ENCODE assay signal across 17 cellular contexts in the genomic region with DNA sequence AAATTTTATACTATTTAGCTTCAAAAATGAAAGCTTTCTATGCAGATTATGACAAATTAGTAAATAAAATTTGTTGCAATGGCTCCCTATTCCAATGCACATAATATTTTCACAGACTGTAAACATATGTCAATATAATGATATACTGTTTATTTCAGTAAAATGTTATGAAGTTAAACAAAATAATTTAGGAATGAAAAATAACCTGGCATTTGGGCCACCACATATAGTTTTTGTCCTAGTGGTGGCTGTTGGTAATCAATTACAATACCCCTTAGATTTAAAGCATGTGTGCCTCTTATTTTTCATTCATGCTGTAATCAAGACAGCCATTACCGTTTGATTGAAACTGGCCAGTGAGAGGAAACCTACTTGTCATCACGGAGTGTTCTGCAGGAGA.
DNase-seq lines count a peak whose midpoint lies in the region; ATAC-seq and TF ChIP-seq lines count a peak whose summit lies in the region.
"Had no signal": no experiment of that assay in that cellular context is flagged by ENCODE, and none has a peak within 500 bp of the region (broad histone marks: within the 10 kb centered on the region; RNA-seq: fewer than 3 reads in every experiment).

No MANE protein-coding gene starts in this region.

- H3K27me3 Mint-ChIP-seq in Calu3 (ENCODE audit: unreplicated experiment) = no peaks in the 10 kb centered on the region
- no peaks in the 10 kb centered on the region for H3K27me3 Mint-ChIP-seq in WTC11 (ENCODE audit: low read depth)
- H3K27me3 Mint-ChIP-seq in glutamatergic neuron (ENCODE audit: unreplicated experiment) = peaks cover 4% of the 10 kb centered on the region
- H3K27me3 Mint-ChIP-seq in progenitor cell of endocrine pancreas = no peaks in the 10 kb centered on the region
- H3K27me3 Mint-ChIP-seq: B cell; CD4-positive, alpha-beta T cell; CD8-positive, alpha-beta memory T cell had no signal

- no peak for DNase-seq in Calu3
- no peak for DNase-seq in WTC11 (ENCODE audit: low spot score)
- DNase-seq in glutamatergic neuron = no peak
- DNase-seq in progenitor cell of endocrine pancreas (ENCODE audit: low spot score, unreplicated experiment) = no peak
- no peak for DNase-seq in posterior vena cava (ENCODE audit: low spot score)
- no peak for DNase-seq in AML-193 (lab: John Stamatoyannopoulos, UW)
- DNase-seq: ACHN; CD4-positive, alpha-beta T cell; CD8-positive, alpha-beta memory T cell; DMS53; DMS79 treated with DMSO at 0.1 percent for 48 hours; GF-D8 had no signal

- H3K4me3 Mint-ChIP-seq in Calu3 (ENCODE audit: low read depth, unreplicated experiment) (no peak overlapping the region), WTC11 (no peak overlapping the region), glutamatergic neuron (ENCODE audit: unreplicated experiment) (no peak overlapping the region), progenitor cell of endocrine pancreas (ENCODE audit: low read depth) (no peak overlapping the region)
- H3K4me3 Mint-ChIP-seq: B cell; CD14-positive monocyte; CD4-positive, alpha-beta T cell; CD8-positive, alpha-beta memory T cell; GM23338 had no signal

- intact Hi-C loops in Calu3 (cut with micrococcal nuclease; ENCODE audit: unreplicated experiment) = no loop called here
- intact Hi-C loops in posterior vena cava (cut with DNase I) = no loop called here

- H3K36me3 Mint-ChIP-seq in Calu3 (ENCODE audit: insufficient read depth, unreplicated experiment) (no peaks in the 10 kb centered on the region), WTC11 (no peaks in the 10 kb centered on the region), glutamatergic neuron (ENCODE audit: unreplicated experiment) (no peaks in the 10 kb centered on the region), progenitor cell of endocrine pancreas (ENCODE audit: insufficient read depth) (no peaks in the 10 kb centered on the region)
- H3K36me3 Mint-ChIP-seq: CD14-positive monocyte; CD8-positive, alpha-beta memory T cell had no signal

- H3K27ac Mint-ChIP-seq in Calu3 (ENCODE audit: unreplicated experiment) (no peak overlapping the region), WTC11 (no peak overlapping the region), glutamatergic neuron (ENCODE audit: unreplicated experiment) (no peak overlapping the region), progenitor cell of endocrine pancreas (no peak overlapping the region)
- H3K27ac Mint-ChIP-seq: B cell; CD14-positive monocyte; CD4-positive, alpha-beta T cell; CD8-positive, alpha-beta memory T cell; GM23338 had no signal

- BruUV-seq in Calu3 (replicated peaks; lab: Mats Ljungman, UMichigan) = no TSS peak

- ATAC-seq in WTC11 (no peak), GM19035 (IDR thresholded peaks at IDR 0.05; ENCODE audit: unreplicated experiment) (no peak), GM21381 (IDR thresholded peaks at IDR 0.05; ENCODE audit: unreplicated experiment) (no peak)
- ATAC-seq: GM23338 had no signal

- H3K9me3 Mint-ChIP-seq in Calu3 (ENCODE audit: low read depth, unreplicated experiment) (no peaks in the 10 kb centered on the region), WTC11 (no peaks in the 10 kb centered on the region), glutamatergic neuron (ENCODE audit: unreplicated experiment) (peaks cover 1% of the 10 kb centered on the region), progenitor cell of endocrine pancreas (ENCODE audit: low read depth) (peaks cover 11% of the 10 kb centered on the region)
- H3K9me3 Mint-ChIP-seq: GM23338 had no signal

- POLR2A ChIA-PET in WTC11 (lab: Charles Lee) = no interaction called here

- TF ChIP-seq CTCF in Calu3 (IDR thresholded peaks at IDR 0.05; ENCODE audit: unreplicated experiment) (peak; percentile 17), WTC11 (IDR thresholded peaks at IDR 0.05) (0 out of 2 replicates have a peak, but pooled peaks have one; percentile 16), glutamatergic neuron (IDR thresholded peaks at IDR 0.05; ENCODE audit: partially characterized antibody, unreplicated experiment) (peak; percentile 47), progenitor cell of endocrine pancreas (IDR thresholded peaks at IDR 0.05; ENCODE audit: unreplicated experiment) (peak; percentile 21)

- CTCF ChIA-PET in Calu3 (lab: Charles Lee) = no interaction called here
- CTCF ChIA-PET in WTC11 (lab: Charles Lee) = no interaction called here

- H3K4me1 Mint-ChIP-seq in Calu3 (ENCODE audit: low read depth, unreplicated experiment) = no peaks in the 10 kb centered on the region
- no peaks in the 10 kb centered on the region for H3K4me1 Mint-ChIP-seq in WTC11
- no peaks in the 10 kb centered on the region for H3K4me1 Mint-ChIP-seq in glutamatergic neuron (ENCODE audit: low read depth, unreplicated experiment)
- no peaks in the 10 kb centered on the region for H3K4me1 Mint-ChIP-seq in progenitor cell of endocrine pancreas (ENCODE audit: low read depth)
- H3K4me1 Mint-ChIP-seq: B cell; CD14-positive monocyte; CD8-positive, alpha-beta memory T cell; GM23338 had no signal

TF ChIP-seq in WTC11, 78 proteins besides CTCF, POLR2A, EP300 and RAD21:
- TF ChIP-seq ZBTB43 (CRISPR knock-in tag; IDR thresholded peaks at IDR 0.05) (no peak), AFF4 (CRISPR knock-in tag; IDR thresholded peaks at IDR 0.05; ENCODE audit: borderline replicate concordance) (no peak), GABPB1 (CRISPR knock-in tag; IDR thresholded peaks at IDR 0.05) (no peak), MYBL2 (CRISPR knock-in tag; IDR thresholded peaks at IDR 0.05) (no peak)
TF ChIP-seq in WTC11: peak in this region for 0.
